Comparison of ENCODE assay signal across 13 cellular contexts in genomic region chr19:7199613-7200533, GRCh38.
A peak's percentile ranks its signal among the peaks of the same experiment; 100 is the strongest.
DNase-seq lines count a peak whose midpoint lies in the region; ATAC-seq, FAIRE-seq and TF ChIP-seq lines count a peak whose summit lies in the region.
"Had no signal": no experiment of that assay in that cellular context is flagged by ENCODE, and none has a peak within 500 bp of the region (broad histone marks: within the 10 kb centered on the region; RNA-seq: fewer than 3 reads in every experiment).

No MANE protein-coding gene starts in this region.

- no peak overlapping the region for H3K4me3 ChIP-seq in SK-N-MC
- peak overlapping the region in 1 of 3 experiments; percentile 54; a peak in 2 of 6 replicates for H3K4me3 ChIP-seq in HepG2 (replicated peaks in 1 of 3; ENCODE audit: insufficient read depth in 1 of 3, low read depth in 2 of 3, low read length in 3 of 3)
- H3K4me3 ChIP-seq: MG63 had no signal

- peak; percentile 58 for ATAC-seq in HepG2
- no peak for ATAC-seq in GM21528 (IDR thresholded peaks at IDR 0.05; ENCODE audit: low FRiP score, unreplicated experiment)
- ATAC-seq: activated T-cell treated with anti-CD3 and anti-CD28 coated beads, Interleukin-2, amount 50 U/mL, for 4 hours had no signal

- FAIRE-seq in GM12892 (lab: Jason Lieb, UNC) (peak; percentile 33), HepG2 (lab: Jason Lieb, UNC) (peak; percentile 76)
- FAIRE-seq: bronchial epithelial cell had no signal

- H3K9me3 ChIP-seq in SK-N-MC (ENCODE audit: low read depth, low read length) = no peaks in the 10 kb centered on the region
- no peaks in the 10 kb centered on the region for H3K9me3 ChIP-seq in HepG2 (ENCODE audit: low read length)
- H3K9me3 ChIP-seq: MG63 had no signal

- TF ChIP-seq RAD21 in HepG2 (CRISPR knock-in tag; IDR thresholded peaks at IDR 0.05) = no peak

- no peaks in the 10 kb centered on the region for H3K36me3 ChIP-seq in SK-N-MC (ENCODE audit: insufficient read depth, low read length)
- H3K36me3 ChIP-seq in HepG2 (replicated peaks in 1 of 2; ENCODE audit: control insufficient read depth in 1 of 2, insufficient read depth in 2 of 2, low read length in 2 of 2) = no peaks in the 10 kb centered on the region
- H3K36me3 ChIP-seq: MG63 had no signal

- POLR2A ChIA-PET in HepG2 (lab: Yijun Ruan, JAX) = interaction anchor here (1.0 to 2.1 kb wide), 2 partner anchors 40 to 94 kb away, joined by 3 to 15 read pairs; partner anchors contain the start of gene INSR

- DNase-seq in A172 (ENCODE audit: low spot score) (peak; percentile 66), GM12892 (ENCODE audit: insufficient read length) (no peak), SK-N-MC (ENCODE audit: low read depth, low spot score) (no peak), HepG2 (ENCODE audit: low spot score) (peak; percentile 91), retina (no peak)
- no peak for DNase-seq in stimulated activated naive CD4-positive, alpha-beta T cell treated with Interleukin-2 at 50 U/mL for 16 hours (lab: John Stamatoyannopoulos, UW)
- DNase-seq in stimulated activated CD4-positive, alpha-beta T cell treated with anti-CD3 and anti-CD28 coated beads, Interleukin-12 subunit alpha, Interleukin-12 subunit beta, amount 100 ng/mL, for 4 hours = no peak
- DNase-seq: activated CD4-positive, CD25-positive, alpha-beta regulatory T cell; activated T-cell treated with anti-CD3 and anti-CD28 coated beads, Interleukin-2, amount 50 U/mL, for 4 hours; MG63; SHP77 had no signal

- H2AFZ ChIP-seq in HepG2 (ENCODE audit: low read length) = no peak overlapping the region

- H4K20me1 ChIP-seq in HepG2 (ENCODE audit: insufficient read depth, low read length) = no peaks in the 10 kb centered on the region

- H3K27me3 ChIP-seq in HepG2 (ENCODE audit: control insufficient read depth in 1 of 2, insufficient read depth in 2 of 2, low read length in 2 of 2) = no peaks in the 10 kb centered on the region
- H3K27me3 ChIP-seq: MG63 had no signal

- H3K27ac ChIP-seq in SK-N-MC (peak overlapping the region; percentile 89), HepG2 (ENCODE audit: extremely low read length, insufficient read depth, low read length) (peak overlapping the region; percentile 71)

- BruUV-seq in HepG2 (replicated peaks; lab: Mats Ljungman, UMichigan) = no TSS peak

- CTCF ChIA-PET in HepG2 (lab: Yijun Ruan, JAX; ENCODE audit: low intra/inter-chr PET ratio, low total read pairs) = no interaction called here

- no peak for TF ChIP-seq POLR2A in GM12892 (IDR thresholded peaks at IDR 0.05; ENCODE audit: low read depth, low read length)
- TF ChIP-seq POLR2A in HepG2 (IDR thresholded peaks at IDR 0.05; ENCODE audit: insufficient read depth in 1 of 2, low read depth in 2 of 2, low read length in 2 of 2) = no peak

- peak overlapping the region; percentile 90 for H3K4me2 ChIP-seq in HepG2 (ENCODE audit: low read depth, low read length)

- H3K79me2 ChIP-seq in HepG2 (ENCODE audit: insufficient read depth, low read length) = peaks cover 30% of the 10 kb centered on the region

- intact Hi-C loops in HepG2 (cut with micrococcal nuclease; ENCODE audit: unreplicated experiment) = loop anchor here (5.0 kb wide), 1 partner anchor 142 kb away; no protein-coding TSS in a partner anchor

- in situ Hi-C loops in HepG2 (cut with HindIII; ENCODE audit: extremely low pct_ligation_motif_present, low pct_unique_long_range_greater_than_20kb) = loop anchor here (5.0 kb wide), 1 partner anchor 92 kb away; the partner anchor contains the start of gene INSR

- WGBS in HepG2 (ENCODE audit: low lambda C conversion rate) = 13% methylated on average over 14 of the region's 14 CpGs

- peaks cover 75% of the 10 kb centered on the region for H3K4me1 ChIP-seq in HepG2 (ENCODE audit: insufficient read depth, low read length)

- TF ChIP-seq CTCF in HepG2 (CRISPR knock-in tag; IDR thresholded peaks at IDR 0.05) = no peak

- no peak overlapping the region for H3K9ac ChIP-seq in SK-N-MC (ENCODE audit: insufficient read length)
- H3K9ac ChIP-seq in HepG2 (ENCODE audit: insufficient read depth, low read depth, low read length) = no peak overlapping the region

- TF ChIP-seq EP300 in HepG2 (IDR thresholded peaks at IDR 0.05; ENCODE audit: low read depth in 2 of 2, low read length in 2 of 2) (peak in 1 of 2 experiments; percentile 63; a peak in 1 of 4 replicates), HepG2 (CRISPR knock-in tag; IDR thresholded peaks at IDR 0.05; ENCODE audit: borderline replicate concordance) (peak; percentile 32; the same call in 1 of the 2 replicates)

TF ChIP-seq in HepG2, 621 proteins besides CTCF, POLR2A, EP300 and RAD21 (continues in another document):
- TF ChIP-seq TOPORS (CRISPR knock-in tag; IDR thresholded peaks at IDR 0.05) = no peak
- TF ChIP-seq TFDP2 (CRISPR knock-in tag; IDR thresholded peaks at IDR 0.05) = no peak
- TF ChIP-seq ZNF652 (CRISPR knock-in tag; IDR thresholded peaks at IDR 0.05; ENCODE audit: borderline replicate concordance, low read depth) = peak; percentile 34; the same call in 1 of the 2 replicates
- TF ChIP-seq ZKSCAN8 (CRISPR knock-in tag; IDR thresholded peaks at IDR 0.05; ENCODE audit: borderline replicate concordance) = peak; percentile 99
- peak; percentile 23; the same call in 1 of the 2 replicates for TF ChIP-seq TARDBP (CRISPR knock-in tag; IDR thresholded peaks at IDR 0.05)
- no peak for TF ChIP-seq FOSL1 (CRISPR knock-in tag; IDR thresholded peaks at IDR 0.05; ENCODE audit: borderline replicate concordance)
- TF ChIP-seq GFI1 (CRISPR knock-in tag; IDR thresholded peaks at IDR 0.05; ENCODE audit: borderline replicate concordance) = 0 out of 2 replicates have a peak, but pooled peaks have one; percentile 25
- TF ChIP-seq ZNF770 (CRISPR knock-in tag; IDR thresholded peaks at IDR 0.05) = peak; percentile 95
- TF ChIP-seq ZNF501 (CRISPR knock-in tag; IDR thresholded peaks at IDR 0.05) = peak; percentile 42; the same call in 1 of the 2 replicates
- TF ChIP-seq POGZ (CRISPR knock-in tag; IDR thresholded peaks at IDR 0.05) = peak; percentile 33; the same call in 1 of the 2 replicates
- TF ChIP-seq, protein P1, sequence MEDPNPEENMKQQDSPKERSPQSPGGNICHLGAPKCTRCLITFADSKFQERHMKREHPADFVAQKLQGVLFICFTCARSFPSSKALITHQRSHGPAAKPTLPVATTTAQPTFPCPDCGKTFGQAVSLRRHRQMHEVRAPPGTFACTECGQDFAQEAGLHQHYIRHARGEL (CRISPR knock-in tag; IDR thresholded peaks at IDR 0.05) = no peak

Comparison
In these comparisons a context has a peak if more than half of its experiments do, and no peak if none do; other contexts are left out.
1. DNase-seq: peak in A172 (single experiment) and HepG2 (single experiment); none in GM12892 (single experiment), SK-N-MC (single experiment), stimulated activated naive CD4-positive, alpha-beta T cell treated with Interleukin-2 at 50 U/mL for 16 hours (single experiment), retina (single experiment) and stimulated activated CD4-positive, alpha-beta T cell treated with anti-CD3 and anti-CD28 coated beads, Interleukin-12 subunit alpha, Interleukin-12 subunit beta, amount 100 ng/mL, for 4 hours (single experiment).